In the genomic region with DNA sequence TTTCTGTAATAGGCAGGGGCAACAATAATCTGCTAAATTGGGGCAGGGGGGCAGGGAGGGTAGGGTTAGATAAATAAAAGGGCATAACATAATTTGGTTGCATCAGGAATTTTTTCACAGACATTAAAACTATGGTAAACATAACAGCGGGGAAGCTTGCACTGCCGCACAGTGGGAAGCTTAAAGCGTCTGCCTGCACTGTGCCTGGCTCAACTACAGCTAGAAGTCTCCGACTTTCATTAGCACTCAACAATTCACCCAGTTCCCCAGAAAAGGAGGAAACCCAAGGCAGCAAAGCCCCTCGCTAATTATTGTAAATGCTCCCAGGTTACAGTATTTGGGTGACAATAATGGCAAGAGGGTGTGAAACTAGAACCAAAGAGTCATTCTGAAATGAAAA, we compare ENCODE assay signal across 1 cellular context.
TF ChIP-seq lines count a peak whose summit lies in the region.

No MANE protein-coding gene starts in this region.

TF ChIP-seq in H1, 55 proteins besides CTCF, POLR2A, EP300 and RAD21 (continued from another document):
- no peak for TF ChIP-seq RNF2 (IDR thresholded peaks at IDR 0.05; ENCODE audit: borderline replicate concordance, low read depth, low read length, missing control alignments, poor library complexity, severe bottlenecking)
- TF ChIP-seq BCL11A (IDR thresholded peaks at IDR 0.05; ENCODE audit: low read depth in 2 of 2, low read length in 2 of 2): no peak
- no peak for TF ChIP-seq CBX8 (IDR thresholded peaks at IDR 0.05; ENCODE audit: borderline replicate concordance, low read depth, low read length)
- TF ChIP-seq RXRA (IDR thresholded peaks at IDR 0.05; ENCODE audit: insufficient read depth, low read depth, low read length): no peak
- no peak for TF ChIP-seq BACH1 (IDR thresholded peaks at IDR 0.05; ENCODE audit: low read length)
- TF ChIP-seq HDAC2 (IDR thresholded peaks at IDR 0.05; ENCODE audit: borderline replicate concordance in 1 of 2, low read depth in 2 of 2, low read length in 2 of 2): no peak
- TF ChIP-seq JUN (IDR thresholded peaks at IDR 0.05; ENCODE audit: low read depth, low read length): no peak
- no peak for TF ChIP-seq FOSL1 (IDR thresholded peaks at IDR 0.05; ENCODE audit: insufficient read depth, low read depth, low read length)
- no peak for TF ChIP-seq SP4 (IDR thresholded peaks at IDR 0.05; ENCODE audit: low read length)
- no peak for TF ChIP-seq CTBP2 (IDR thresholded peaks at IDR 0.05; ENCODE audit: borderline replicate concordance, insufficient read depth, insufficient read length, low read length)
- TF ChIP-seq CEBPB (IDR thresholded peaks at IDR 0.05; ENCODE audit: low read depth, low read length): no peak
- no peak for TF ChIP-seq CHD1 (IDR thresholded peaks at IDR 0.05; ENCODE audit: low read depth, low read length)
- TF ChIP-seq SUZ12 (IDR thresholded peaks at IDR 0.05; ENCODE audit: low read length): no peak
